ENCODE assay signal across 2 cellular contexts in the genomic region with DNA sequence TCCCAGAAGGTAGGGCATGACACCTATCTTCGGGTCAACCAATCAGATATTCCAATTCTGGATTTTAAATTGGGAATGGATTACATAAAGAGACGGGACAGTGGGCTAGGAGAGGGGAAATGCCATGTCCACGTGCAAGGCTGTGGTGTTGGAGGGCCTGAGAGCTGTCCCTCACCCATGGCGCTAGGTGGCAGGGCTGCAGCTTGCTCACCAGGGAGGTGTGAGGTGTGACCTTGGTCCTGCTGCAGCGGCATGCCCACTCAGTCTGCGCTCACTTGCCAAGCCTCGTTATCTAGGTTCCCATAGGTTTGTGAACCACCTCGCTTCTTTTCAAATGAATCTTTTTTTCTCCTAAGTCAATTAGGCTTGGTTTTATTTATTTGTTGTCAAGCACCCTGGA.
TF ChIP-seq lines count a peak whose summit lies in the region.

No MANE protein-coding gene starts in this region.

TF ChIP-seq in H1, 55 proteins besides CTCF, POLR2A, EP300 and RAD21:
- TF ChIP-seq CEBPB (IDR thresholded peaks at IDR 0.05; ENCODE audit: low read depth, low read length) (no peak), RFX5 (IDR thresholded peaks at IDR 0.05; ENCODE audit: borderline replicate concordance, low read depth, low read length) (no peak), CHD1 (IDR thresholded peaks at IDR 0.05; ENCODE audit: low read depth, low read length) (no peak), SIN3A (conservative IDR thresholded peaks at IDR 0.05 in 1 of 2, IDR thresholded peaks at IDR 0.05 in 1 of 2; ENCODE audit: low read depth in 1 of 2, low read length in 2 of 2) (no peak), SUZ12 (IDR thresholded peaks at IDR 0.05; ENCODE audit: low read length) (no peak), MAFK (IDR thresholded peaks at IDR 0.05; ENCODE audit: low read depth, low read length) (no peak), CHD2 (IDR thresholded peaks at IDR 0.05; ENCODE audit: low read length) (no peak), NRF1 (IDR thresholded peaks at IDR 0.05; ENCODE audit: low read depth, low read length) (no peak), RXRA (IDR thresholded peaks at IDR 0.05; ENCODE audit: insufficient read depth, low read depth, low read length) (no peak), ZNF274 (IDR thresholded peaks at IDR 0.05; ENCODE audit: borderline replicate concordance, extremely low read depth, low read length) (no peak)
- TF ChIP-seq, protein P1, sequence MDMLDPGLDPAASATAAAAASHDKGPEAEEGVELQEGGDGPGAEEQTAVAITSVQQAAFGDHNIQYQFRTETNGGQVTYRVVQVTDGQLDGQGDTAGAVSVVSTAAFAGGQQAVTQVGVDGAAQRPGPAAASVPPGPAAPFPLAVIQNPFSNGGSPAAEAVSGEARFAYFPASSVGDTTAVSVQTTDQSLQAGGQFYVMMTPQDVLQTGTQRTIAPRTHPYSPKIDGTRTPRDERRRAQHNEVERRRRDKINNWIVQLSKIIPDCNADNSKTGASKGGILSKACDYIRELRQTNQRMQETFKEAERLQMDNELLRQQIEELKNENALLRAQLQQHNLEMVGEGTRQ (IDR thresholded peaks at IDR 0.05; ENCODE audit: low read length) = no peak
- TF ChIP-seq, protein P2, sequence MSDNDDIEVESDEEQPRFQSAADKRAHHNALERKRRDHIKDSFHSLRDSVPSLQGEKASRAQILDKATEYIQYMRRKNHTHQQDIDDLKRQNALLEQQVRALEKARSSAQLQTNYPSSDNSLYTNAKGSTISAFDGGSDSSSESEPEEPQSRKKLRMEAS (IDR thresholded peaks at IDR 0.05) = no peak

TF ChIP-seq in HepG2, 621 proteins besides CTCF, POLR2A, EP300 and RAD21 (continues in another document):
- TF ChIP-seq JDP2 (CRISPR knock-in tag; IDR thresholded peaks at IDR 0.05; ENCODE audit: borderline replicate concordance) (no peak), HOXA5 (CRISPR knock-in tag; IDR thresholded peaks at IDR 0.05) (no peak), ZNF451 (CRISPR knock-in tag; IDR thresholded peaks at IDR 0.05) (no peak), CEBPG (CRISPR knock-in tag; IDR thresholded peaks at IDR 0.05) (0 out of 2 replicates have a peak, but pooled peaks have one; percentile 3), RXRA (CRISPR knock-in tag; IDR thresholded peaks at IDR 0.05) (peak; percentile 24; the same call in 1 of the 2 replicates), ZNF780A (CRISPR knock-in tag; IDR thresholded peaks at IDR 0.05) (no peak), ZNF577 (CRISPR knock-in tag; IDR thresholded peaks at IDR 0.05; ENCODE audit: borderline replicate concordance, low read depth) (no peak), ZNF773 (CRISPR knock-in tag; IDR thresholded peaks at IDR 0.05; ENCODE audit: borderline replicate concordance) (no peak), ZFP36 (IDR thresholded peaks at IDR 0.05; ENCODE audit: borderline replicate concordance, low read depth, low read length, partially characterized antibody) (no peak), GPN1 (CRISPR knock-in tag; IDR thresholded peaks at IDR 0.05; ENCODE audit: borderline replicate concordance) (no peak), ZNF30 (CRISPR knock-in tag; IDR thresholded peaks at IDR 0.05) (no peak), ZFY (CRISPR knock-in tag; IDR thresholded peaks at IDR 0.05) (no peak), MLLT10 (CRISPR knock-in tag; IDR thresholded peaks at IDR 0.05) (no peak), ATF7 (IDR thresholded peaks at IDR 0.05) (no peak), ATF7 (CRISPR knock-in tag; IDR thresholded peaks at IDR 0.05) (no peak), PAWR (CRISPR knock-in tag; IDR thresholded peaks at IDR 0.05; ENCODE audit: borderline replicate concordance) (no peak), SMAD9 (CRISPR knock-in tag; IDR thresholded peaks at IDR 0.05) (no peak), PPARG (CRISPR knock-in tag; conservative IDR thresholded peaks at IDR 0.05) (no peak), TRIM24 (CRISPR knock-in tag; IDR thresholded peaks at IDR 0.05) (no peak), SALL2 (CRISPR knock-in tag; IDR thresholded peaks at IDR 0.05) (no peak), SP140L (CRISPR knock-in tag; IDR thresholded peaks at IDR 0.05; ENCODE audit: borderline replicate concordance) (no peak), EEA1 (CRISPR knock-in tag; IDR thresholded peaks at IDR 0.05; ENCODE audit: borderline replicate concordance) (no peak), RELA (CRISPR knock-in tag; IDR thresholded peaks at IDR 0.05) (no peak), EZH2 (conservative IDR thresholded peaks at IDR 0.05; ENCODE audit: low read depth, low read length) (no peak), ZNF496 (CRISPR knock-in tag; IDR thresholded peaks at IDR 0.05; ENCODE audit: insufficient replicate concordance) (no peak), ZNF235 (CRISPR knock-in tag; IDR thresholded peaks at IDR 0.05; ENCODE audit: borderline replicate concordance) (no peak), ZIK1 (CRISPR knock-in tag; IDR thresholded peaks at IDR 0.05; ENCODE audit: borderline replicate concordance, low read depth) (no peak)
- TF ChIP-seq, protein P3, sequence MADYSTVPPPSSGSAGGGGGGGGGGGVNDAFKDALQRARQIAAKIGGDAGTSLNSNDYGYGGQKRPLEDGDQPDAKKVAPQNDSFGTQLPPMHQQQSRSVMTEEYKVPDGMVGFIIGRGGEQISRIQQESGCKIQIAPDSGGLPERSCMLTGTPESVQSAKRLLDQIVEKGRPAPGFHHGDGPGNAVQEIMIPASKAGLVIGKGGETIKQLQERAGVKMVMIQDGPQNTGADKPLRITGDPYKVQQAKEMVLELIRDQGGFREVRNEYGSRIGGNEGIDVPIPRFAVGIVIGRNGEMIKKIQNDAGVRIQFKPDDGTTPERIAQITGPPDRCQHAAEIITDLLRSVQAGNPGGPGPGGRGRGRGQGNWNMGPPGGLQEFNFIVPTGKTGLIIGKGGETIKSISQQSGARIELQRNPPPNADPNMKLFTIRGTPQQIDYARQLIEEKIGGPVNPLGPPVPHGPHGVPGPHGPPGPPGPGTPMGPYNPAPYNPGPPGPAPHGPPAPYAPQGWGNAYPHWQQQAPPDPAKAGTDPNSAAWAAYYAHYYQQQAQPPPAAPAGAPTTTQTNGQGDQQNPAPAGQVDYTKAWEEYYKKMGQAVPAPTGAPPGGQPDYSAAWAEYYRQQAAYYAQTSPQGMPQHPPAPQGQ (CRISPR knock-in tag; IDR thresholded peaks at IDR 0.05; ENCODE audit: borderline replicate concordance) = no peak
- TF ChIP-seq, protein P4, sequence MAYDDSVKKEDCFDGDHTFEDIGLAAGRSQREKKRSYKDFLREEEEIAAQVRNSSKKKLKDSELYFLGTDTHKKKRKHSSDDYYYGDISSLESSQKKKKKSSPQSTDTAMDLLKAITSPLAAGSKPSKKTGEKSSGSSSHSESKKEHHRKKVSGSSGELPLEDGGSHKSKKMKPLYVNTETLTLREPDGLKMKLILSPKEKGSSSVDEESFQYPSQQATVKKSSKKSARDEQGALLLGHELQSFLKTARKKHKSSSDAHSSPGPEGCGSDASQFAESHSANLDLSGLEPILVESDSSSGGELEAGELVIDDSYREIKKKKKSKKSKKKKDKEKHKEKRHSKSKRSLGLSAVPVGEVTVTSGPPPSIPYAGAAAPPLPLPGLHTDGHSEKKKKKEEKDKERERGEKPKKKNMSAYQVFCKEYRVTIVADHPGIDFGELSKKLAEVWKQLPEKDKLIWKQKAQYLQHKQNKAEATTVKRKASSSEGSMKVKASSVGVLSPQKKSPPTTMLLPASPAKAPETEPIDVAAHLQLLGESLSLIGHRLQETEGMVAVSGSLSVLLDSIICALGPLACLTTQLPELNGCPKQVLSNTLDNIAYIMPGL (CRISPR knock-in tag; IDR thresholded peaks at IDR 0.05; ENCODE audit: borderline replicate concordance in 1 of 2, low read depth in 1 of 2) = no peak
- TF ChIP-seq, protein P5, sequence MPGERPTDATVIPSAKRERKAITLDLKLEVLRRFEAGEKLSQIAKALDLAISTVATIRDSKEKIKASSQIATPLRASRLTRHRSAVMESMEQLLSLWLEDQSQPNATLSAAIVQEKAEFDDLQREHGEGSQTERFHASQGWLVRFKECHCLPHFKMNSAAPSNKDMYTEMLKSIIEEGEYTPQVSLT (CRISPR knock-in tag; IDR thresholded peaks at IDR 0.05; ENCODE audit: borderline replicate concordance, low read depth) = no peak
- TF ChIP-seq, protein P6, sequence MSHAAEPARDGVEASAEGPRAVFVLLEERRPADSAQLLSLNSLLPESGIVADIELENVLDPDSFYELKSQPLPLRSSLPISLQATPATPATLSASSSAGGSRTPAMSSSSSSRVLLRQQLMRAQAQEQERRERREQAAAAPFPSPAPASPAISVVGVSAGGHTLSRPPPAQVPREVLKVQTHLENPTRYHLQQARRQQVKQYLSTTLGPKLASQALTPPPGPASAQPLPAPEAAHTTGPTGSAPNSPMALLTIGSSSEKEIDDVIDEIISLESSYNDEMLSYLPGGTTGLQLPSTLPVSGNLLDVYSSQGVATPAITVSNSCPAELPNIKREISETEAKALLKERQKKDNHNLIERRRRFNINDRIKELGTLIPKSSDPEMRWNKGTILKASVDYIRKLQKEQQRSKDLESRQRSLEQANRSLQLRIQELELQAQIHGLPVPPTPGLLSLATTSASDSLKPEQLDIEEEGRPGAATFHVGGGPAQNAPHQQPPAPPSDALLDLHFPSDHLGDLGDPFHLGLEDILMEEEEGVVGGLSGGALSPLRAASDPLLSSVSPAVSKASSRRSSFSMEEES (CRISPR knock-in tag; IDR thresholded peaks at IDR 0.05) = 0 out of 2 replicates have a peak, but pooled peaks have one; percentile 16
- TF ChIP-seq, protein P7, sequence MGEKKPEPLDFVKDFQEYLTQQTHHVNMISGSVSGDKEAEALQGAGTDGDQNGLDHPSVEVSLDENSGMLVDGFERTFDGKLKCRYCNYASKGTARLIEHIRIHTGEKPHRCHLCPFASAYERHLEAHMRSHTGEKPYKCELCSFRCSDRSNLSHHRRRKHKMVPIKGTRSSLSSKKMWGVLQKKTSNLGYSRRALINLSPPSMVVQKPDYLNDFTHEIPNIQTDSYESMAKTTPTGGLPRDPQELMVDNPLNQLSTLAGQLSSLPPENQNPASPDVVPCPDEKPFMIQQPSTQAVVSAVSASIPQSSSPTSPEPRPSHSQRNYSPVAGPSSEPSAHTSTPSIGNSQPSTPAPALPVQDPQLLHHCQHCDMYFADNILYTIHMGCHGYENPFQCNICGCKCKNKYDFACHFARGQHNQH (CRISPR knock-in tag; IDR thresholded peaks at IDR 0.05) = no peak
- TF ChIP-seq, protein P8, sequence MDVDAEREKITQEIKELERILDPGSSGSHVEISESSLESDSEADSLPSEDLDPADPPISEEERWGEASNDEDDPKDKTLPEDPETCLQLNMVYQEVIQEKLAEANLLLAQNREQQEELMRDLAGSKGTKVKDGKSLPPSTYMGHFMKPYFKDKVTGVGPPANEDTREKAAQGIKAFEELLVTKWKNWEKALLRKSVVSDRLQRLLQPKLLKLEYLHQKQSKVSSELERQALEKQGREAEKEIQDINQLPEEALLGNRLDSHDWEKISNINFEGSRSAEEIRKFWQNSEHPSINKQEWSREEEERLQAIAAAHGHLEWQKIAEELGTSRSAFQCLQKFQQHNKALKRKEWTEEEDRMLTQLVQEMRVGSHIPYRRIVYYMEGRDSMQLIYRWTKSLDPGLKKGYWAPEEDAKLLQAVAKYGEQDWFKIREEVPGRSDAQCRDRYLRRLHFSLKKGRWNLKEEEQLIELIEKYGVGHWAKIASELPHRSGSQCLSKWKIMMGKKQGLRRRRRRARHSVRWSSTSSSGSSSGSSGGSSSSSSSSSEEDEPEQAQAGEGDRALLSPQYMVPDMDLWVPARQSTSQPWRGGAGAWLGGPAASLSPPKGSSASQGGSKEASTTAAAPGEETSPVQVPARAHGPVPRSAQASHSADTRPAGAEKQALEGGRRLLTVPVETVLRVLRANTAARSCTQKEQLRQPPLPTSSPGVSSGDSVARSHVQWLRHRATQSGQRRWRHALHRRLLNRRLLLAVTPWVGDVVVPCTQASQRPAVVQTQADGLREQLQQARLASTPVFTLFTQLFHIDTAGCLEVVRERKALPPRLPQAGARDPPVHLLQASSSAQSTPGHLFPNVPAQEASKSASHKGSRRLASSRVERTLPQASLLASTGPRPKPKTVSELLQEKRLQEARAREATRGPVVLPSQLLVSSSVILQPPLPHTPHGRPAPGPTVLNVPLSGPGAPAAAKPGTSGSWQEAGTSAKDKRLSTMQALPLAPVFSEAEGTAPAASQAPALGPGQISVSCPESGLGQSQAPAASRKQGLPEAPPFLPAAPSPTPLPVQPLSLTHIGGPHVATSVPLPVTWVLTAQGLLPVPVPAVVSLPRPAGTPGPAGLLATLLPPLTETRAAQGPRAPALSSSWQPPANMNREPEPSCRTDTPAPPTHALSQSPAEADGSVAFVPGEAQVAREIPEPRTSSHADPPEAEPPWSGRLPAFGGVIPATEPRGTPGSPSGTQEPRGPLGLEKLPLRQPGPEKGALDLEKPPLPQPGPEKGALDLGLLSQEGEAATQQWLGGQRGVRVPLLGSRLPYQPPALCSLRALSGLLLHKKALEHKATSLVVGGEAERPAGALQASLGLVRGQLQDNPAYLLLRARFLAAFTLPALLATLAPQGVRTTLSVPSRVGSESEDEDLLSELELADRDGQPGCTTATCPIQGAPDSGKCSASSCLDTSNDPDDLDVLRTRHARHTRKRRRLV (CRISPR knock-in tag; IDR thresholded peaks at IDR 0.05) = no peak
- TF ChIP-seq, protein P9, sequence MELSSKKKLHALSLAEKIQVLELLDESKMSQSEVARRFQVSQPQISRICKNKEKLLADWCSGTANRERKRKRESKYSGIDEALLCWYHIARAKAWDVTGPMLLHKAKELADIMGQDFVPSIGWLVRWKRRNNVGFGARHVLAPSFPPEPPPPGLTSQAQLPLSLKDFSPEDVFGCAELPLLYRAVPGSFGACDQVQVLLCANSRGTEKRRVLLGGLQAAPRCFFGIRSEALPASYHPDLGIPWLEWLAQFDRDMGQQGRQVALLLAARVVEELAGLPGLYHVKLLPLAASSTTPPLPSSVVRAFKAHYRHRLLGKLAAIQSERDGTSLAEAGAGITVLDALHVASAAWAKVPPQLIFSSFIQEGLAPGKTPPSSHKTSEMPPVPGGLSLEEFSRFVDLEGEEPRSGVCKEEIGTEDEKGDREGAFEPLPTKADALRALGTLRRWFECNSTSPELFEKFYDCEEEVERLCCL (CRISPR knock-in tag; IDR thresholded peaks at IDR 0.05; ENCODE audit: borderline replicate concordance) = no peak
- TF ChIP-seq, protein P10, sequence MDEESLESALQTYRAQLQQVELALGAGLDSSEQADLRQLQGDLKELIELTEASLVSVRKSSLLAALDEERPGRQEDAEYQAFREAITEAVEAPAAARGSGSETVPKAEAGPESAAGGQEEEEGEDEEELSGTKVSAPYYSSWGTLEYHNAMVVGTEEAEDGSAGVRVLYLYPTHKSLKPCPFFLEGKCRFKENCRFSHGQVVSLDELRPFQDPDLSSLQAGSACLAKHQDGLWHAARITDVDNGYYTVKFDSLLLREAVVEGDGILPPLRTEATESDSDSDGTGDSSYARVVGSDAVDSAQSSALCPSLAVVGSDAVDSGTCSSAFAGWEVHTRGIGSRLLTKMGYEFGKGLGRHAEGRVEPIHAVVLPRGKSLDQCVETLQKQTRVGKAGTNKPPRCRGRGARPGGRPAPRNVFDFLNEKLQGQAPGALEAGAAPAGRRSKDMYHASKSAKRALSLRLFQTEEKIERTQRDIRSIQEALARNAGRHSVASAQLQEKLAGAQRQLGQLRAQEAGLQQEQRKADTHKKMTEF (CRISPR knock-in tag; IDR thresholded peaks at IDR 0.05) = no peak
